Comparison of ENCODE assay signal across 6 cellular contexts in genomic region chr5:139473565-139473964, GRCh38. TPM values are rescaled to one million over a fixed set of nuclear protein-coding genes. Genes with fewer than 3 reads are reported as not detected.
DNase-seq lines count a peak whose midpoint lies in the region; ATAC-seq and TF ChIP-seq lines count a peak whose summit lies in the region.

No MANE protein-coding gene starts in this region.

- no peaks in the 10 kb centered on the region for H3K36me3 ChIP-seq in iPS-20b (ENCODE audit: insufficient read depth, low read depth, low read length)

- no peaks in the 10 kb centered on the region for H3K27me3 Mint-ChIP-seq in CD4-positive, alpha-beta T cell

- peaks cover 88% of the 10 kb centered on the region for H3K4me1 Mint-ChIP-seq in CD4-positive, alpha-beta T cell (ENCODE audit: low read depth)

- H3K27ac Mint-ChIP-seq in CD4-positive, alpha-beta T cell = peak overlapping the region; percentile 92

- no peak for ATAC-seq in CD4-positive, alpha-beta T cell (ENCODE audit: poor library complexity)
- ATAC-seq in SK-N-SH treated with all-trans-retinoic acid at 6 μM for 48 hours (peak; percentile 21), GM18907 (IDR thresholded peaks at IDR 0.05; ENCODE audit: unreplicated experiment) (no peak)

- H3K4me1 ChIP-seq in iPS-20b (ENCODE audit: insufficient read depth, low read length) = peaks cover 23% of the 10 kb centered on the region; the same call in 1 of the 2 replicates

- peaks cover 35% of the 10 kb centered on the region for H3K36me3 Mint-ChIP-seq in CD4-positive, alpha-beta T cell (ENCODE audit: low read depth)

- peak overlapping the region; percentile 46; the same call in 1 of the 2 replicates for H3K9ac ChIP-seq in iPS-20b (ENCODE audit: low read depth, low read length)

- H3K9me3 ChIP-seq in CD4-positive, alpha-beta T cell (ENCODE audit: control insufficient read depth, low read length) = no peaks in the 10 kb centered on the region
- H3K9me3 ChIP-seq in iPS-20b (ENCODE audit: insufficient read depth, low read depth, low read length) = no peaks in the 10 kb centered on the region

- H3K4me3 Mint-ChIP-seq in CD4-positive, alpha-beta T cell = peak overlapping the region; percentile 45

- no peaks in the 10 kb centered on the region for H3K9me3 Mint-ChIP-seq in CD4-positive, alpha-beta T cell

- H3K27ac ChIP-seq in CD4-positive, alpha-beta T cell (ENCODE audit: low read depth, low read length) = no peak overlapping the region
- H3K27ac ChIP-seq in iPS-20b (ENCODE audit: low read length) = no peak overlapping the region

- intact Hi-C loops in CD4-positive, alpha-beta T cell (cut with DNase I, micrococcal nuclease) = loop anchor here (5.0 kb wide), 3 partner anchors 36 to 51 kb away; partner anchors contain the start of gene DNAJC18 (in 1 of the 2)

- POLR2A ChIA-PET in CD4-positive, alpha-beta T cell (lab: Charles Lee) = interaction anchor here (0.7 to 2.7 kb wide), 5 partner anchors 9 to 88 kb away, joined by 3 to 26 read pairs (median 6); partner anchors contain the start of genes DNAJC18, STING1 and UBE2D2

- H3K27me3 ChIP-seq in CD4-positive, alpha-beta T cell (ENCODE audit: control insufficient read depth, insufficient read depth, low read length) = no peaks in the 10 kb centered on the region
- 0 out of 2 replicates have a peak, but pooled peaks cover 9% of the 10 kb centered on the region for H3K27me3 ChIP-seq in iPS-20b (ENCODE audit: insufficient read depth, low read length)

- CTCF ChIA-PET in CD4-positive, alpha-beta T cell (lab: Charles Lee) = interaction anchor here (0.9 to 1.5 kb wide), 3 partner anchors 30 to 51 kb away, joined by 3 read pairs; no protein-coding TSS in a partner anchor

- no peak for DNase-seq in CD4-positive, alpha-beta T cell
- DNase-seq in HuH-7 (ENCODE audit: low spot score) (no peak), NCI-H2029 treated with DMSO at 0.1 percent for 48 hours (lab: John Stamatoyannopoulos, UW) (no peak)

- no peak for TF ChIP-seq CTCF in CD4-positive, alpha-beta T cell (IDR thresholded peaks at IDR 0.05)

- H3K4me3 ChIP-seq in iPS-20b (ENCODE audit: low read length) = no peak overlapping the region

TF ChIP-seq in SK-N-SH treated with all-trans-retinoic acid at 6 μM for 48 hours, 23 proteins besides CTCF, POLR2A, EP300 and RAD21:
- TF ChIP-seq TSHZ2 (CRISPR knock-in tag; IDR thresholded peaks at IDR 0.05) (no peak), ESRRG (CRISPR knock-in tag; IDR thresholded peaks at IDR 0.05) (no peak), CSRNP3 (CRISPR knock-in tag; IDR thresholded peaks at IDR 0.05) (no peak), BACH2 (CRISPR knock-in tag; IDR thresholded peaks at IDR 0.05; ENCODE audit: borderline replicate concordance) (no peak), GLIS3 (CRISPR knock-in tag; IDR thresholded peaks at IDR 0.05) (no peak), RARB (CRISPR knock-in tag; IDR thresholded peaks at IDR 0.05) (no peak), ISL1 (CRISPR knock-in tag; IDR thresholded peaks at IDR 0.05) (no peak)

RNA-seq across cellular contexts. Expression of gene SMIM33, which starts 2.8 kb away (rescaled TPM):
- under 1 TPM in 1 of 2 experiments, not detected in 1; 0.08 TPM for total RNA-seq in CD4-positive, alpha-beta T cell

RNA-seq across cellular contexts. Expression of gene STING1, which starts 9.0 kb away (rescaled TPM):
- 100 to 1,000 TPM; 155 to 168 TPM for total RNA-seq in CD4-positive, alpha-beta T cell

RNA-seq across cellular contexts. Expression of gene ECSCR, which starts 11.0 kb away (rescaled TPM):
- not detected for total RNA-seq in CD4-positive, alpha-beta T cell

RNA-seq across cellular contexts. Expression of gene DNAJC18, which starts 34.2 kb away (rescaled TPM):
- total RNA-seq in CD4-positive, alpha-beta T cell = 1 to 10 TPM; 7.5 to 8.7 TPM
